Comparison of ENCODE assay signal across 32 cellular contexts in genomic region chr3:173823911-173824460, GRCh38.
DNase-seq lines count a peak whose midpoint lies in the region; ATAC-seq and TF ChIP-seq lines count a peak whose summit lies in the region.
"Had no signal": no experiment of that assay in that cellular context is flagged by ENCODE, and none has a peak within 500 bp of the region (broad histone marks: within the 10 kb centered on the region; RNA-seq: fewer than 3 reads in every experiment).

No MANE protein-coding gene starts in this region.

- no peak overlapping the region for H3K4me2 ChIP-seq in GM23338
- H3K4me2 ChIP-seq: PC-9 had no signal

- H3K9me3 ChIP-seq in endodermal cell (ENCODE audit: control insufficient read depth, low read length), result no peaks in the 10 kb centered on the region
- H3K9me3 ChIP-seq: Caco-2, heart right ventricle, prostate gland, sigmoid colon, tibial artery had no signal

- H3K27me3 Mint-ChIP-seq in GM23338 (ENCODE audit: insufficient read depth, low read depth, poor library complexity) (no peaks in the 10 kb centered on the region), endodermal cell (ENCODE audit: insufficient read depth) (no peaks in the 10 kb centered on the region)
- H3K27me3 Mint-ChIP-seq: activated CD4-positive, alpha-beta memory T cell treated with anti-CD3 and anti-CD28 coated beads for 36 hours; T-helper 17 cell had no signal

- WGBS in endodermal cell (ENCODE audit: insufficient coverage in 1 of 2, insufficient read length in 1 of 2), 2 experiments, result 100% methylated on average over 1 of the region's 1 CpG; no CpG with 5 or more reads in 1 of the 2 experiments

- no peaks in the 10 kb centered on the region for H3K27me3 ChIP-seq in GM23338 (ENCODE audit: insufficient read depth)
- H3K27me3 ChIP-seq in endodermal cell (ENCODE audit: control insufficient read depth, insufficient read depth, low read length, poor library complexity, severe bottlenecking), result no peaks in the 10 kb centered on the region
- H3K27me3 ChIP-seq: heart right ventricle, sigmoid colon, tibial artery had no signal

- DNase-seq in AG10803 (ENCODE audit: low read depth) (peak; percentile 24), GM23338 (ENCODE audit: low spot score) (no peak), astrocyte of the hippocampus (ENCODE audit: low read depth, low spot score) (peak; percentile 46), iris pigment epithelial cell (ENCODE audit: low read depth) (peak; percentile 3), HUDEP-2 (lab: John Stamatoyannopoulos, UW; ENCODE audit: unreplicated experiment in 76 of 76) (no peak), iPS-NIHi11 (ENCODE audit: low spot score) (no peak), endodermal cell (no peak)
- DNase-seq: activated CD4-positive, alpha-beta memory T cell treated with anti-CD3 and anti-CD28 coated beads for 36 hours; activated CD8-positive, alpha-beta memory T cell treated with anti-CD3 and anti-CD28 coated beads, Interleukin-2, amount 50 U/mL, for 4 hours; activated naive CD4-positive, alpha-beta T cell treated with anti-CD3 and anti-CD28 coated beads, Interleukin-2, amount 50 U/mL, for 16 hours; amniotic stem cell; Caco-2; DMS79; effector CD4-positive, alpha-beta T cell; foreskin fibroblast; heart right ventricle; kidney glomerular epithelial cell; naive thymus-derived CD8-positive, alpha-beta T cell; NCI-H2029; NCI-H526; NK-92 treated with Interleukin-12 subunit alpha and Interleukin-12 subunit beta, amount 100 ng/mL, for 24 hours; PC-9; sigmoid colon; stimulated activated CD4-positive, alpha-beta T cell treated with anti-CD3 and anti-CD28 coated beads, Interleukin-4, amount 100 ng/mL, for 4 hours; T-helper 17 cell; tibial artery had no signal

- no peak for TF ChIP-seq CTCF in AG10803 (conservative IDR thresholded peaks at IDR 0.05; ENCODE audit: low read length)
- TF ChIP-seq CTCF in GM23338 (conservative IDR thresholded peaks at IDR 0.05; ENCODE audit: low read depth in 2 of 2), result no peak
- no peak for TF ChIP-seq CTCF in endodermal cell (conservative IDR thresholded peaks at IDR 0.05)

- H3K36me3 Mint-ChIP-seq in GM23338 (ENCODE audit: low read depth) (no peaks in the 10 kb centered on the region), endodermal cell (ENCODE audit: low read depth) (no peaks in the 10 kb centered on the region)
- H3K36me3 Mint-ChIP-seq: activated CD4-positive, alpha-beta memory T cell treated with anti-CD3 and anti-CD28 coated beads for 36 hours; naive thymus-derived CD8-positive, alpha-beta T cell had no signal

- H4K20me1 ChIP-seq in GM23338 (replicated peaks; ENCODE audit: insufficient read depth), result no peaks in the 10 kb centered on the region

- H3K4me3 Mint-ChIP-seq in GM23338, result no peak overlapping the region
- H3K4me3 Mint-ChIP-seq in endodermal cell, result no peak overlapping the region
- H3K4me3 Mint-ChIP-seq: activated CD4-positive, alpha-beta memory T cell treated with anti-CD3 and anti-CD28 coated beads for 36 hours; naive thymus-derived CD8-positive, alpha-beta T cell; T-helper 17 cell had no signal

- H3K27ac ChIP-seq in GM23338 (ENCODE audit: low read depth), result no peak overlapping the region
- H3K27ac ChIP-seq in endodermal cell (ENCODE audit: low read depth, low read length), result no peak overlapping the region
- H3K27ac ChIP-seq: C4-2B, epithelial cell of prostate, heart right ventricle, HL-60, PC-9, prostate gland, sigmoid colon, tibial artery had no signal

- no peak overlapping the region for H3K9ac ChIP-seq in endodermal cell (ENCODE audit: extremely low read depth, low read length, poor library complexity, severe bottlenecking)

- peaks cover 8% of the 10 kb centered on the region; the same call in 1 of the 2 replicates for H3F3A ChIP-seq in GM23338 (replicated peaks; ENCODE audit: low read depth)

- H3K27ac Mint-ChIP-seq in GM23338 (peak overlapping the region; percentile 21; the same call in 1 of the 2 replicates), endodermal cell (no peak overlapping the region)
- H3K27ac Mint-ChIP-seq: activated CD4-positive, alpha-beta memory T cell treated with anti-CD3 and anti-CD28 coated beads for 36 hours; naive thymus-derived CD8-positive, alpha-beta T cell; T-helper 17 cell had no signal

- H3K4me1 ChIP-seq in GM23338 (ENCODE audit: insufficient read depth) (peaks cover 31% of the 10 kb centered on the region), endodermal cell (ENCODE audit: control insufficient read depth, insufficient read depth, low read length) (no peaks in the 10 kb centered on the region)
- H3K4me1 ChIP-seq: Caco-2, heart right ventricle, prostate gland, sigmoid colon had no signal

- no peaks in the 10 kb centered on the region; the same call in 2 of the 3 replicates for H3K9me3 Mint-ChIP-seq in GM23338
- H3K9me3 Mint-ChIP-seq in endodermal cell, result no peaks in the 10 kb centered on the region

- no peak for ATAC-seq in GM23338
- ATAC-seq: activated CD4-positive, CD25-positive, alpha-beta regulatory T cell treated with anti-CD3 and anti-CD28 coated beads, Interleukin-2, amount 50 U/mL, for 24 hours; heart right ventricle; naive thymus-derived CD8-positive, alpha-beta T cell; Right ventricle myocardium inferior; T-helper 17 cell had no signal

- H2AFZ ChIP-seq in GM23338, result no peak overlapping the region
- H2AFZ ChIP-seq: PC-9 had no signal

- no peaks in the 10 kb centered on the region for H3K36me3 ChIP-seq in GM23338 (ENCODE audit: insufficient read depth)
- H3K36me3 ChIP-seq in endodermal cell (ENCODE audit: control insufficient read depth, insufficient read depth, low read length), result no peaks in the 10 kb centered on the region
- H3K36me3 ChIP-seq: heart right ventricle, prostate gland, sigmoid colon, tibial artery had no signal

- no peak overlapping the region for H3K4me3 ChIP-seq in AG10803 (ENCODE audit: low read length)
- no peak overlapping the region for H3K4me3 ChIP-seq in GM23338
- H3K4me3 ChIP-seq in endodermal cell (ENCODE audit: low read length), result no peak overlapping the region
- H3K4me3 ChIP-seq: heart right ventricle, PC-9, prostate gland, sigmoid colon, tibial artery had no signal

- peaks cover 26% of the 10 kb centered on the region for H3K4me1 Mint-ChIP-seq in GM23338
- H3K4me1 Mint-ChIP-seq in endodermal cell, result peaks cover 7% of the 10 kb centered on the region
- H3K4me1 Mint-ChIP-seq: naive thymus-derived CD8-positive, alpha-beta T cell; T-helper 17 cell had no signal

- no peaks in the 10 kb centered on the region for H3K79me2 ChIP-seq in GM23338 (replicated peaks; ENCODE audit: insufficient read depth)

- H3K9me2 ChIP-seq in GM23338 (ENCODE audit: insufficient read depth), result peaks cover 3% of the 10 kb centered on the region; the same call in 1 of the 2 replicates

TF ChIP-seq in GM23338, 12 proteins besides CTCF, POLR2A, EP300 and RAD21 (continues in another document):
- TF ChIP-seq REST (IDR thresholded peaks at IDR 0.05; ENCODE audit: unreplicated experiment) (no peak), POLR2AphosphoS5 (IDR thresholded peaks at IDR 0.05; ENCODE audit: low read depth) (no peak), STAT1 (IDR thresholded peaks at IDR 0.05; ENCODE audit: unreplicated experiment) (no peak), EZH2phosphoT487 (IDR thresholded peaks at IDR 0.05; ENCODE audit: unreplicated experiment) (no peak), ETS1 (IDR thresholded peaks at IDR 0.05) (no peak), ZNF331 (CRISPR knock-in tag; IDR thresholded peaks at IDR 0.05; ENCODE audit: low read depth) (no peak), ZNF114 (CRISPR knock-in tag; IDR thresholded peaks at IDR 0.05) (no peak), NANOG (IDR thresholded peaks at IDR 0.05; ENCODE audit: borderline replicate concordance) (no peak), EZH2 (IDR thresholded peaks at IDR 0.05; ENCODE audit: low read depth, unreplicated experiment) (no peak), JUNB (IDR thresholded peaks at IDR 0.05; ENCODE audit: unreplicated experiment) (no peak), CREB1 (CRISPR knock-in tag; IDR thresholded peaks at IDR 0.05; ENCODE audit: low read depth) (no peak)

Comparison
In these comparisons a context has a peak if more than half of its experiments do, and no peak if none do; other contexts are left out.
1. DNase-seq: peak in AG10803 (single experiment), astrocyte of the hippocampus (single experiment) and iris pigment epithelial cell (single experiment); none in GM23338 (single experiment), HUDEP-2 (0 of 76), iPS-NIHi11 (single experiment) and endodermal cell (single experiment).